ENCODE assay signal across 14 cellular contexts in the genomic region with DNA sequence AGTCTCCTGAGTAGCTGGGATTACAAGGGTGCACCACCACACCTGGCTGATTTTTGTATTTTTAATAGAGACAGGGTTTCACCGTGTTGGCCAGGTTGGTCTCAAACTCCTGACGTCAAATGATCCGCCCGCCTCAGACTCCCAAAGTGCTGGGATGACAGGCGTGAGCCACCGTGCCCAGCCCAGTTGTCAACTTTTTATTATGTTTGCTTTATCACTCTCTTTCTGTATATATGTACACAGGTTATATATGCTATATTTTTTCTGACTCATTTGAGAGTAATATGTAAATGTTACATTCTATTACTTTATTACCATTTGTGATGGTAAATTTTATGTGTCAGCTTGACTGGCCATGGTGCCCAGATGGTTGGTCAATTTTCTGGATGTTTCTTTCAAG. TPM values are rescaled to one million over a fixed set of nuclear protein-coding genes. Genes with fewer than 3 reads are reported as not detected.
DNase-seq lines count a peak whose midpoint lies in the region; ATAC-seq and TF ChIP-seq lines count a peak whose summit lies in the region.
"Had no signal": no experiment of that assay in that cellular context is flagged by ENCODE, and none has a peak within 500 bp of the region (broad histone marks: within the 10 kb centered on the region; RNA-seq: fewer than 3 reads in every experiment).

No MANE protein-coding gene starts in this region.

- TF ChIP-seq EP300 in transverse colon (IDR thresholded peaks at IDR 0.05; ENCODE audit: low read depth) = no peak

- H2AFZ ChIP-seq in PC-3 (ENCODE audit: low read length) = no peak overlapping the region

- H3K9ac ChIP-seq in PC-3 (ENCODE audit: low read length) (no peak overlapping the region), colonic mucosa (ENCODE audit: low read depth in 2 of 2, low read length in 2 of 2) (no peak overlapping the region)
- H3K9ac ChIP-seq: BLaER1 had no signal

- no peaks in the 10 kb centered on the region for H3K9me2 ChIP-seq in PC-3 (replicated peaks; ENCODE audit: low read length)

- no peak overlapping the region for H3K4me2 ChIP-seq in PC-3 (ENCODE audit: low read length)
- H3K4me2 ChIP-seq: BLaER1 had no signal

- CTCF ChIA-PET in PC-3 (lab: Charles Lee) = interaction anchor here (0.5 to 1.2 kb wide), 9 partner anchors 15 to 346 kb away, joined by 3 to 13 read pairs (median 5); partner anchors contain the start of genes MRPL48, RAB6A and UCP2

- peak; percentile 96 for ATAC-seq in PC-3
- ATAC-seq in left colon = peak; percentile 94
- ATAC-seq in omental fat pad (ENCODE audit: low FRiP score) = no peak
- ATAC-seq in psoas muscle = no peak

- no peak for TF ChIP-seq CTCF in PC-3 (conservative IDR thresholded peaks at IDR 0.05; ENCODE audit: low read depth, low read length)
- no peak for TF ChIP-seq CTCF in colonic mucosa (IDR thresholded peaks at IDR 0.05)
- TF ChIP-seq CTCF in transverse colon (IDR thresholded peaks at IDR 0.05) = no peak
- no peak for TF ChIP-seq CTCF in omental fat pad (IDR thresholded peaks at IDR 0.05)
- no peak for TF ChIP-seq CTCF in psoas muscle (IDR thresholded peaks at IDR 0.05)

- H3K27me3 ChIP-seq in PC-3 (ENCODE audit: low read length) (no peaks in the 10 kb centered on the region), colonic mucosa (no peaks in the 10 kb centered on the region), transverse colon (no peaks in the 10 kb centered on the region), psoas muscle (ENCODE audit: insufficient read depth in 3 of 3, low read length in 2 of 3) (no peaks in the 10 kb centered on the region)
- H3K27me3 ChIP-seq: BE2C, BLaER1 had no signal

- in situ Hi-C loops in transverse colon (cut with MboI; ENCODE audit: low pct_ligation_motif_present in 1 of 4, low pct_unique_long_range_greater_than_20kb in 1 of 4, low sequenced_read_pairs in 3 of 4) = no loop called here

- BruUV-seq in PC-3 (replicated peaks; lab: Mats Ljungman, UMichigan) = no TSS peak

- no peaks in the 10 kb centered on the region for H4K20me1 ChIP-seq in PC-3 (ENCODE audit: low read length)
- H4K20me1 ChIP-seq: BLaER1 had no signal

- WGBS in transverse colon (ENCODE audit: low coverage in 1 of 2), 2 donors = 80% methylated on average over 6 of the region's 6 CpGs; no CpG with 5 or more reads in 1 of the 2 donors
- WGBS in psoas muscle, 3 donors = 95 to 97% (median 96%) methylated on average over 6 of the region's 6 CpGs

- H3K79me2 ChIP-seq in PC-3 (ENCODE audit: low read length) = no peaks in the 10 kb centered on the region

- intact Hi-C loops in PC-3 (cut with micrococcal nuclease) = loop anchor here (10.0 kb wide), 1 partner anchor 167 kb away; the partner anchor contains the start of gene RAB6A
- intact Hi-C loops in colonic mucosa (cut with DNase I) = no loop called here
- intact Hi-C loops in left colon (cut with DNase I, micrococcal nuclease) = no loop called here
- intact Hi-C loops in transverse colon (cut with DNase I; ENCODE audit: low total_unique reads) = no loop called here
- intact Hi-C loops in psoas muscle (cut with DNase I) = no loop called here

- H3K9me3 ChIP-seq in PC-3 (ENCODE audit: low read length) (no peaks in the 10 kb centered on the region), colonic mucosa (no peaks in the 10 kb centered on the region), transverse colon (no peaks in the 10 kb centered on the region), psoas muscle (no peaks in the 10 kb centered on the region)
- H3K9me3 ChIP-seq: BE2C had no signal

- H3K36me3 ChIP-seq in PC-3 (ENCODE audit: low read depth, low read length) = peaks cover 11% of the 10 kb centered on the region
- no peaks in the 10 kb centered on the region for H3K36me3 ChIP-seq in colonic mucosa
- H3K36me3 ChIP-seq in transverse colon = peaks cover 0 to 16% (median 6%) of the 10 kb centered on the region in 4 donors
- peaks cover 3 to 72% of the 10 kb centered on the region in 2 donors for H3K36me3 ChIP-seq in psoas muscle (ENCODE audit: insufficient read depth in 1 of 2, low read depth in 1 of 2)

- no peak overlapping the region for H3K4me3 ChIP-seq in PC-3 (ENCODE audit: low read length)
- no peak overlapping the region for H3K4me3 ChIP-seq in colonic mucosa
- no peak overlapping the region for H3K4me3 ChIP-seq in transverse colon
- no peak overlapping the region for H3K4me3 ChIP-seq in psoas muscle
- H3K4me3 ChIP-seq: BLaER1, GM12878 had no signal

- H3F3A ChIP-seq in PC-3 (ENCODE audit: low read length, unreplicated experiment) = no peaks in the 10 kb centered on the region

- peaks cover 20% of the 10 kb centered on the region for H3K4me1 ChIP-seq in PC-3 (ENCODE audit: insufficient read depth, low read length)
- H3K4me1 ChIP-seq in colonic mucosa = no peaks in the 10 kb centered on the region
- peaks cover 0 to 8% (median 0%) of the 10 kb centered on the region in 4 donors for H3K4me1 ChIP-seq in transverse colon
- no peaks in the 10 kb centered on the region for H3K4me1 ChIP-seq in psoas muscle
- H3K4me1 ChIP-seq: BLaER1 had no signal

- DNase-seq in PC-3 = peak; percentile 67
- DNase-seq in colonic mucosa = peak; percentile 32
- peak; percentile 33 to 36 for DNase-seq in left colon
- DNase-seq in transverse colon = peak; percentile 56
- DNase-seq in omental fat pad (ENCODE audit: low spot score) = no peak
- no peak for DNase-seq in erythroblast (lab: John Stamatoyannopoulos, UW)
- DNase-seq in psoas muscle = no peak

- TF ChIP-seq POLR2A in transverse colon (IDR thresholded peaks at IDR 0.05) = no peak
- TF ChIP-seq POLR2A in erythroblast (IDR thresholded peaks at IDR 0.05; ENCODE audit: low read length) = no peak

- POLR2A ChIA-PET in PC-3 (lab: Charles Lee; ENCODE audit: unreplicated experiment) = no interaction called here

- H3K27ac ChIP-seq in PC-3 (ENCODE audit: low read length) = peak overlapping the region; percentile 55
- no peak overlapping the region for H3K27ac ChIP-seq in colonic mucosa
- no peak overlapping the region for H3K27ac ChIP-seq in transverse colon
- H3K27ac ChIP-seq in psoas muscle = no peak overlapping the region
- H3K27ac ChIP-seq: BLaER1 had no signal

RNA-seq across cellular contexts. Expression of gene DNAJB13, which starts 18.9 kb away (rescaled TPM):
- total RNA-seq in PC-3 (2014; rRNA removed) (0.29 and 0.46 TPM in 2 replicates), colonic mucosa (not detected), left colon (not detected), transverse colon (not detected), omental fat pad (not detected), psoas muscle (not detected)
- under 1 TPM in 1 of 3 donors, not detected in 2; 0.03 TPM for polyA plus RNA-seq in psoas muscle
- total RNA-seq: CD4-positive, CD25-positive, alpha-beta regulatory T cell; Daoy; GM12878 had no signal
- polyA plus RNA-seq: CD14-positive monocyte; CD8-positive, alpha-beta memory T cell had no signal

RNA-seq across cellular contexts. Expression of gene UCP2, which starts 50.7 kb away (rescaled TPM):
- 6.4 and 11.9 TPM in 2 replicates for total RNA-seq in PC-3 (2014; rRNA removed)
- 10 to 100 TPM; 43.0 to 64.0 TPM for total RNA-seq in colonic mucosa
- total RNA-seq in left colon = 10 to 100 TPM; 33.9 to 46.7 TPM
- total RNA-seq in transverse colon = 10 to 100 TPM; 36.7 to 57.6 (median 39.6) TPM
- total RNA-seq in omental fat pad = 100 to 1,000 TPM in 3 of 4 donors, 10 to 100 TPM in 1; 58.9 to 163 (median 131) TPM
- 10 to 100 TPM; 40.8 to 99.5 (median 66.1) TPM for total RNA-seq in psoas muscle
- polyA plus RNA-seq in psoas muscle = 10 to 100 TPM; 11.8 to 90.6 (median 89.6) TPM

RNA-seq across cellular contexts. Expression of gene PAAF1, which starts 55.2 kb away (rescaled TPM):
- 13.3 and 19.5 TPM in 2 replicates for total RNA-seq in PC-3 (2014; rRNA removed)
- 10 to 100 TPM; 13.2 to 17.8 TPM for total RNA-seq in colonic mucosa
- 10 to 100 TPM; 11.4 to 12.2 TPM for total RNA-seq in left colon
- 10 to 100 TPM in 2 of 4 donors, 1 to 10 TPM in 1, under 1 TPM in 1; 0.37 to 10.5 (median 6.4) TPM for total RNA-seq in transverse colon
- total RNA-seq in omental fat pad = 10 to 100 TPM in 1 of 4 donors, 1 to 10 TPM in 3; 7.1 to 11.4 (median 9.7) TPM
- total RNA-seq in psoas muscle = 1 to 10 TPM; 6.6 to 9.5 (median 8.3) TPM
- polyA plus RNA-seq in psoas muscle = 10 to 100 TPM in 2 of 3 donors, 1 to 10 TPM in 1; 8.2 to 12.0 (median 11.8) TPM

RNA-seq across cellular contexts. Expression of gene COA4, which starts 55.3 kb away (rescaled TPM):
- total RNA-seq in PC-3 (2014; rRNA removed) (346 and 367 TPM in 2 replicates), colonic mucosa (100 to 1,000 TPM in 1 of 2 donors, 10 to 100 TPM in 1; 60.8 to 111 TPM), left colon (10 to 100 TPM; 55.9 to 72.5 TPM), transverse colon (10 to 100 TPM; 26.3 to 92.8 (median 74.4) TPM), omental fat pad (10 to 100 TPM; 51.9 to 92.0 (median 75.7) TPM), psoas muscle (10 to 100 TPM; 59.6 to 74.8 (median 68.2) TPM)
- polyA plus RNA-seq in psoas muscle = 100 to 1,000 TPM in 2 of 3 donors, 10 to 100 TPM in 1; 59.3 to 138 (median 104) TPM

Comparison
In these comparisons a context has a peak if more than half of its experiments do, and no peak if none do; other contexts are left out.
1. ATAC-seq: peak in PC-3 (single experiment) and left colon (single experiment); none in omental fat pad (single experiment) and psoas muscle (0 of 4).
2. DNase-seq: peak in PC-3 (single experiment), colonic mucosa (single experiment), left colon (2 of 2) and transverse colon (single experiment); none in omental fat pad (single experiment), erythroblast (0 of 2) and psoas muscle (0 of 2).